In the genomic region with DNA sequence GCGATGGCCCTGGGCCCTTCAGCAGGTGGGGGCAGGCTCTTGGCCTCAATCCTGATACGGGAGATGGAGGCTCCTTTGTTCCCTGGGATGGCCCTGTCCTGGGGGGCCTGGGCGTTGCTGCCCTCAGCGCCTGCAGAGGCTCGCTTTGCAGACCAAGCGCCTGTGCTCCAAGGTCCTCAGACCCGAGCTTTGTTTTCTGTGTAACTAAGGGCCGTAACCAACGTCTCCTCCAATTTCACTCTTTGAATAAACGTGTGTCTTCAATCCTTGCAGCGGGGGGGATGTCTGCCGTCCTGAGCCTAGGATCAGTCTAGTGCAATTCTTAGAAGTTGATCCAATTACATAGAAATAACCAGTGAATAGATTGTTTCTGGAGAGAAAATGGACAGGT, we compare ENCODE assay signal across 8 cellular contexts. TPM values are rescaled to one million over a fixed set of nuclear protein-coding genes. Genes with fewer than 3 reads are reported as not detected.
A peak's percentile ranks its signal among the peaks of the same experiment; 100 is the strongest.
DNase-seq lines count a peak whose midpoint lies in the region; ATAC-seq and TF ChIP-seq lines count a peak whose summit lies in the region.
"Had no signal": no experiment of that assay in that cellular context is flagged by ENCODE, and none has a peak within 500 bp of the region (broad histone marks: within the 10 kb centered on the region; RNA-seq: fewer than 3 reads in every experiment).

No MANE protein-coding gene starts in this region.

- H2BK120ac ChIP-seq in trophoblast cell (ENCODE audit: insufficient read depth, low read length, poor library complexity) = no peak overlapping the region

- dilution Hi-C loops in mammary epithelial cell (cut with HindIII; ENCODE audit: low sequenced_read_pairs) = no loop called here

- H2BK5ac ChIP-seq in trophoblast cell (ENCODE audit: low read depth, low read length, poor library complexity) = no peak overlapping the region

- no peak overlapping the region for H2BK12ac ChIP-seq in trophoblast cell (ENCODE audit: low read length)

- H3K9me3 ChIP-seq in mammary epithelial cell (replicated peaks; ENCODE audit: insufficient read depth, low read length) (no peaks in the 10 kb centered on the region), trophoblast cell (ENCODE audit: insufficient read depth, low read depth, low read length) (no peaks in the 10 kb centered on the region), ascending aorta (no peaks in the 10 kb centered on the region)

- H3K4me3 ChIP-seq in mammary epithelial cell (replicated peaks in 1 of 3; ENCODE audit: insufficient read depth in 1 of 3, low read depth in 2 of 3, low read length in 3 of 3) = no peak overlapping the region
- H3K4me3 ChIP-seq in trophoblast cell (ENCODE audit: low read depth, low read length) = no peak overlapping the region
- peak overlapping the region in 1 of 2 donors; percentile 52 for H3K4me3 ChIP-seq in ascending aorta

- H3K18ac ChIP-seq in trophoblast cell (ENCODE audit: low read length) = no peak overlapping the region

- H3K27ac ChIP-seq in mammary epithelial cell (ENCODE audit: insufficient read depth, low read depth, low read length) = no peak overlapping the region
- no peak overlapping the region for H3K27ac ChIP-seq in trophoblast cell (ENCODE audit: low read depth, low read length)
- H3K27ac ChIP-seq in ascending aorta = peak overlapping the region in 1 of 2 donors; percentile 21

- no peak overlapping the region for H4K8ac ChIP-seq in trophoblast cell (ENCODE audit: low read depth, low read length)

- peaks cover 17% of the 10 kb centered on the region for H3K79me1 ChIP-seq in trophoblast cell (ENCODE audit: low read length)

- peak; percentile 56 for DNase-seq in HuH-7.5 (ENCODE audit: low spot score)
- DNase-seq in mammary epithelial cell = no peak
- DNase-seq in trophoblast cell = peak in 1 of 2 donors; percentile 22
- DNase-seq in ascending aorta (ENCODE audit: low spot score in 2 of 2) = no peak
- DNase-seq: stimulated activated CD4-positive, alpha-beta T cell treated with anti-CD3 and anti-CD28 coated beads, Interleukin-12 subunit alpha, Interleukin-12 subunit beta, amount 100 ng/mL, for 4 hours; SW 1271 had no signal

- H3K9ac ChIP-seq in mammary epithelial cell (ENCODE audit: insufficient read depth, low read length) = no peak overlapping the region
- H3K9ac ChIP-seq in trophoblast cell (ENCODE audit: low read length) = no peak overlapping the region

- H3K4ac ChIP-seq in trophoblast cell (ENCODE audit: low read depth, low read length) = peak overlapping the region; percentile 97

- CTCF ChIA-PET in mammary epithelial cell (lab: Charles Lee; ENCODE audit: low non-redundant PET) = no interaction called here

- peak overlapping the region; percentile 87 for H3K4me2 ChIP-seq in mammary epithelial cell (ENCODE audit: insufficient read depth, low read depth, low read length)
- H3K4me2 ChIP-seq in trophoblast cell (ENCODE audit: low read length) = no peak overlapping the region

- no TSS peak for BruUV-seq in mammary epithelial cell (replicated peaks; lab: Mats Ljungman, UMichigan)

- in situ Hi-C loops in mammary epithelial cell (cut with MboI; ENCODE audit: low sequenced_read_pairs in 2 of 2) = no loop called here

- H3K36me3 ChIP-seq in mammary epithelial cell (ENCODE audit: insufficient read depth, low read length) = peaks cover 22% of the 10 kb centered on the region
- peaks cover 85 to 87% of the 10 kb centered on the region in 2 experiments for H3K36me3 ChIP-seq in trophoblast cell (ENCODE audit: control insufficient read depth in 1 of 2, insufficient read depth in 2 of 2, low read length in 2 of 2)
- peaks cover 45 to 49% of the 10 kb centered on the region in 2 donors for H3K36me3 ChIP-seq in ascending aorta

- H3K4me1 ChIP-seq in mammary epithelial cell (ENCODE audit: insufficient read depth, low read length) = peaks cover 34% of the 10 kb centered on the region
- H3K4me1 ChIP-seq in trophoblast cell (ENCODE audit: control insufficient read depth in 1 of 2, insufficient read depth in 2 of 2, low read length in 2 of 2) = peaks cover 25 to 28% of the 10 kb centered on the region in 2 experiments
- peaks cover 34 to 47% of the 10 kb centered on the region in 2 donors for H3K4me1 ChIP-seq in ascending aorta

- TF ChIP-seq CTCF in mammary epithelial cell (conservative IDR thresholded peaks at IDR 0.05 in 1 of 2, IDR thresholded peaks at IDR 0.05 in 1 of 2; ENCODE audit: extremely low read depth in 1 of 2, insufficient read depth in 1 of 2, low read depth in 1 of 2, low read length in 2 of 2) = no peak
- TF ChIP-seq CTCF in ascending aorta (IDR thresholded peaks at IDR 0.05) = no peak

- H3K27me3 ChIP-seq in mammary epithelial cell (ENCODE audit: insufficient read depth, low read length) (no peaks in the 10 kb centered on the region), trophoblast cell (ENCODE audit: insufficient read depth, low read length) (no peaks in the 10 kb centered on the region), ascending aorta (no peaks in the 10 kb centered on the region)

- no peak for ATAC-seq in HG02571 (IDR thresholded peaks at IDR 0.05; ENCODE audit: unreplicated experiment)
- no peak for ATAC-seq in GM19463 (IDR thresholded peaks at IDR 0.05; ENCODE audit: unreplicated experiment)

- peaks cover 68% of the 10 kb centered on the region for H4K20me1 ChIP-seq in mammary epithelial cell (ENCODE audit: insufficient read depth, low read length)

- H3K23ac ChIP-seq in trophoblast cell (ENCODE audit: low read length) = no peak overlapping the region

- H3K79me2 ChIP-seq in mammary epithelial cell (ENCODE audit: insufficient read depth, low read length) = peaks cover 100% of the 10 kb centered on the region
- H3K79me2 ChIP-seq in trophoblast cell (ENCODE audit: control insufficient read depth, insufficient read depth, low read length, poor library complexity) = peaks cover 70% of the 10 kb centered on the region

- H4K91ac ChIP-seq in trophoblast cell (ENCODE audit: low read depth, low read length) = no peak overlapping the region

- H4K12ac ChIP-seq in trophoblast cell (ENCODE audit: low read depth, low read length) = no peak overlapping the region

- H2AFZ ChIP-seq in mammary epithelial cell (ENCODE audit: low read depth, low read length) (no peak overlapping the region), trophoblast cell (ENCODE audit: insufficient read depth, low read length, poor library complexity) (no peak overlapping the region)

- no peak overlapping the region for H3K14ac ChIP-seq in trophoblast cell (ENCODE audit: low read length)

- 35% methylated on average over 9 of the region's 12 CpGs for WGBS in mammary epithelial cell (ENCODE audit: low coverage, missing lambda C conversion rate)
- no CpG with 5 or more reads among the region's 12 CpGs for WGBS in trophoblast cell (ENCODE audit: extremely low coverage, insufficient coverage, insufficient read length)

- no peak overlapping the region for H2AK5ac ChIP-seq in trophoblast cell (ENCODE audit: low read length)

- intact Hi-C loops in mammary epithelial cell (cut with micrococcal nuclease) = no loop called here
- intact Hi-C loops in ascending aorta (cut with DNase I) = no loop called here

RNA-seq across cellular contexts. Expression of a gene that starts 5.2 kb away (rescaled TPM):
- 100 to 1,000 TPM in 1 of 2 donors, 10 to 100 TPM in 1; 88.9 to 383 TPM for total RNA-seq in mammary epithelial cell
- polyA plus RNA-seq in mammary epithelial cell = 214 TPM
- polyA minus RNA-seq in mammary epithelial cell = 178 TPM
- polyA plus RNA-seq in trophoblast cell (2013) = 654 and 679 TPM in 2 replicates
- 210 TPM for total RNA-seq in ascending aorta

RNA-seq across cellular contexts. Expression of a gene that starts 19.3 kb away (rescaled TPM):
- total RNA-seq in mammary epithelial cell (under 1 TPM in 1 of 2 donors, not detected in 1; under 0.01 TPM), ascending aorta (not detected)
- polyA plus RNA-seq in mammary epithelial cell = not detected
- not detected for polyA minus RNA-seq in mammary epithelial cell
- polyA plus RNA-seq in trophoblast cell (2013) = 21.2 and 21.4 TPM in 2 replicates

RNA-seq across cellular contexts. Expression of a gene that starts 25.1 kb away (rescaled TPM):
- total RNA-seq in mammary epithelial cell (not detected), ascending aorta (not detected)
- not detected for polyA plus RNA-seq in mammary epithelial cell
- not detected for polyA minus RNA-seq in mammary epithelial cell
- 0.38 and 0.39 TPM in 2 replicates for polyA plus RNA-seq in trophoblast cell (2013)

RNA-seq across cellular contexts. Expression of a gene that starts 38.3 kb away (rescaled TPM):
- not detected for total RNA-seq in mammary epithelial cell
- polyA plus RNA-seq in mammary epithelial cell = not detected
- not detected for polyA minus RNA-seq in mammary epithelial cell
- polyA plus RNA-seq in trophoblast cell (2013) = not detected in 2 replicates
- not detected for total RNA-seq in ascending aorta

RNA-seq across cellular contexts. Expression of a gene that starts 49.6 kb away (rescaled TPM):
- total RNA-seq in mammary epithelial cell (not detected), ascending aorta (not detected)
- polyA plus RNA-seq in mammary epithelial cell = not detected
- not detected for polyA minus RNA-seq in mammary epithelial cell
- polyA plus RNA-seq in trophoblast cell (2013) = not detected in 2 replicates
